9 cellular contexts compared by ENCODE assay signal in genomic region chr1:26744075-26744958, GRCh38. TPM values are rescaled to one million over a fixed set of nuclear protein-coding genes. Genes with fewer than 3 reads are reported as not detected.
DNase-seq lines count a peak whose midpoint lies in the region; ATAC-seq, FAIRE-seq and TF ChIP-seq lines count a peak whose summit lies in the region.
"Had no signal": no experiment of that assay in that cellular context is flagged by ENCODE, and none has a peak within 500 bp of the region (broad histone marks: within the 10 kb centered on the region; RNA-seq: fewer than 3 reads in every experiment).

No MANE protein-coding gene starts in this region.

- POLR2A ChIA-PET in Caco-2 (lab: Charles Lee), result no interaction called here

- H3K4me3 ChIP-seq in Caco-2 (ENCODE audit: low read depth, low read length), result no peak overlapping the region
- H3K4me3 ChIP-seq in small intestine (ENCODE audit: low read depth in 1 of 2, low read length in 2 of 2), result no peak overlapping the region

- H3K9me3 Mint-ChIP-seq in Caco-2 (ENCODE audit: unreplicated experiment), result no peaks in the 10 kb centered on the region

- CTCF ChIA-PET in Caco-2 (lab: Charles Lee), result no interaction called here

- no peaks in the 10 kb centered on the region for H3K27me3 ChIP-seq in Caco-2 (replicated peaks; ENCODE audit: control insufficient read depth, insufficient read depth, low read length)
- no peaks in the 10 kb centered on the region for H3K27me3 ChIP-seq in small intestine (ENCODE audit: control insufficient read depth in 2 of 2, insufficient read depth in 2 of 2, low read length in 2 of 2)

- peak; percentile 93 for ATAC-seq in GM21367 (IDR thresholded peaks at IDR 0.05; ENCODE audit: unreplicated experiment)

- H3K9me3 ChIP-seq in Caco-2 (no peaks in the 10 kb centered on the region), small intestine (ENCODE audit: control insufficient read depth, low read depth) (no peaks in the 10 kb centered on the region)

- H3K4me3 Mint-ChIP-seq in Caco-2 (ENCODE audit: unreplicated experiment), result no peak overlapping the region

- intact Hi-C loops in Caco-2 (cut with micrococcal nuclease; ENCODE audit: unreplicated experiment), result no loop called here

- no TSS peak for BruUV-seq in Caco-2 (replicated peaks; lab: Mats Ljungman, UMichigan)

- H3K27me3 Mint-ChIP-seq in Caco-2 (ENCODE audit: insufficient read depth, unreplicated experiment), result no peaks in the 10 kb centered on the region

- 46 to 76% (median 52%) methylated on average over 8 of the region's 8 CpGs for WGBS in small intestine, 3 donors

- H3K27ac ChIP-seq in small intestine (ENCODE audit: low read depth in 1 of 2, low read length in 1 of 2), result peak overlapping the region in 1 of 2 donors; percentile 84

- peaks cover 59% of the 10 kb centered on the region for H3K36me3 Mint-ChIP-seq in Caco-2 (ENCODE audit: insufficient read depth, unreplicated experiment)

- peak overlapping the region; percentile 6 for H3K27ac Mint-ChIP-seq in Caco-2 (ENCODE audit: unreplicated experiment)

- H3K36me3 ChIP-seq in Caco-2 (ENCODE audit: control insufficient read depth, insufficient read depth, low read length) (no peaks in the 10 kb centered on the region; the same call in 1 of the 2 replicates), small intestine (ENCODE audit: control insufficient read depth in 2 of 2, insufficient read depth in 2 of 2, low read length in 2 of 2) (peaks cover 3 to 10% of the 10 kb centered on the region in 2 donors)

- H3K4me1 ChIP-seq in Caco-2 (no peaks in the 10 kb centered on the region; the same call in 1 of the 2 replicates), small intestine (ENCODE audit: control insufficient read depth in 2 of 2, insufficient read depth in 1 of 2, low read depth in 1 of 2, low read length in 1 of 2) (peaks cover 0 to 16% of the 10 kb centered on the region in 2 donors)

- no peak for TF ChIP-seq CTCF in Caco-2 (IDR thresholded peaks at IDR 0.05; ENCODE audit: insufficient read depth in 1 of 2, low read depth in 1 of 2, low read length in 1 of 2, severe bottlenecking in 1 of 2, unreplicated experiment in 1 of 2)

- H3K4me1 Mint-ChIP-seq in Caco-2 (ENCODE audit: low read depth, unreplicated experiment), result peaks cover 19% of the 10 kb centered on the region

- DNase-seq in Caco-2 (no peak), HTR-8/SVneo (ENCODE audit: insufficient read length, low spot score) (peak; percentile 14), T-helper 1 cell (peak; percentile 47 to 96 (median 67)), amygdala (lab: John Stamatoyannopoulos, UW) (peak in 49 of 56 donors; percentile 8 to 80 (median 47)), hepatic stellate cell (ENCODE audit: low spot score) (peak; percentile 68), small intestine (peak; percentile 77), kidney glomerular epithelial cell (lab: John Stamatoyannopoulos, UW) (no peak)

- FAIRE-seq in HTR-8/SVneo (lab: Jason Lieb, UNC), result peak; percentile 31
- no peak for FAIRE-seq in small intestine (lab: Jason Lieb, UNC)
- FAIRE-seq: frontal cortex had no signal

RNA-seq across cellular contexts. Expression of gene PIGV, which starts 43.4 kb away (rescaled TPM):
- total RNA-seq in Caco-2 (2022), result 10.0 and 12.3 TPM in 2 replicates
- polyA plus RNA-seq in small intestine, result 10 to 100 TPM in 1 of 3 donors, 1 to 10 TPM in 2; 3.4 to 12.9 (median 4.1) TPM

RNA-seq across cellular contexts. Expression of gene ARID1A, which starts 48.5 kb away (rescaled TPM):
- 66.5 and 73.3 TPM in 2 replicates for total RNA-seq in Caco-2 (2022)
- 10 to 100 TPM in 2 of 3 donors, 1 to 10 TPM in 1; 7.8 to 23.7 (median 13.6) TPM for polyA plus RNA-seq in small intestine

Comparison
In these comparisons a context has a peak if more than half of its experiments do, and no peak if none do; other contexts are left out.
1. DNase-seq: peak in HTR-8/SVneo (single experiment), T-helper 1 cell (5 of 5), amygdala (49 of 56), hepatic stellate cell (single experiment) and small intestine (single experiment); none in Caco-2 (0 of 2) and kidney glomerular epithelial cell (single experiment).